Comparison of ENCODE assay signal across 16 cellular contexts in genomic region chr15:62927196-62927595, GRCh38.
"Had no signal": no experiment of that assay in that cellular context is flagged by ENCODE, and none has a peak within 500 bp of the region (broad histone marks: within the 10 kb centered on the region; RNA-seq: fewer than 3 reads in every experiment).

No MANE protein-coding gene starts in this region.

- H3K9me3 Mint-ChIP-seq: activated naive CD8-positive, alpha-beta T cell treated with anti-CD3 and anti-CD28 coated beads for 36 hours; activated T-cell treated with anti-CD3 and anti-CD28 coated beads, Interleukin-2, amount 50 U/mL, for 24 hours; mesothelial cell of epicardium; naive thymus-derived CD8-positive, alpha-beta T cell; neural progenitor cell; stimulated activated naive CD8-positive, alpha-beta T cell treated with anti-CD3 and anti-CD28 coated beads, Interleukin-15, amount 100 ng/mL, for 72 hours; T-cell had no signal

- H3K4me2 ChIP-seq: neural progenitor cell had no signal

- H3K9me3 ChIP-seq: left lung, tibial artery, vagina had no signal

- H3K4me3 ChIP-seq: coronary artery, left lung, neural progenitor cell, tibial artery, vagina had no signal

- DNase-seq: activated CD4-positive, alpha-beta T cell treated with anti-CD3 and anti-CD28 coated beads for 1 hour; activated naive CD4-positive, alpha-beta T cell treated with Interleukin-2 at 50 U/mL for 16 hours; activated naive CD8-positive, alpha-beta T cell treated with anti-CD3 and anti-CD28 coated beads for 36 hours; activated T-cell treated with anti-CD3 and anti-CD28 coated beads, Interleukin-2, amount 50 U/mL, for 24 hours; kidney; left lung; naive thymus-derived CD8-positive, alpha-beta T cell; stimulated activated CD4-positive, alpha-beta T cell treated with anti-CD3 and anti-CD28 coated beads, Interleukin-4, amount 100 ng/mL, for 24 hours; stimulated activated naive CD8-positive, alpha-beta T cell treated with anti-CD3 and anti-CD28 coated beads, Interleukin-15, amount 100 ng/mL, for 72 hours; T-cell; tibial artery had no signal

- H3K4me1 Mint-ChIP-seq: activated naive CD8-positive, alpha-beta T cell treated with anti-CD3 and anti-CD28 coated beads for 36 hours; naive thymus-derived CD8-positive, alpha-beta T cell; stimulated activated naive CD8-positive, alpha-beta T cell treated with anti-CD3 and anti-CD28 coated beads, Interleukin-15, amount 100 ng/mL, for 72 hours; T-cell had no signal

- H3K27me3 ChIP-seq: left lung, neural progenitor cell, tibial artery, vagina had no signal

- H3K9ac ChIP-seq: neural progenitor cell had no signal

- ATAC-seq: left lung; naive thymus-derived CD8-positive, alpha-beta T cell; stimulated activated naive CD8-positive, alpha-beta T cell treated with anti-CD3 and anti-CD28 coated beads, Interleukin-15, amount 100 ng/mL, for 72 hours; T-cell had no signal

- H3K36me3 Mint-ChIP-seq: activated naive CD8-positive, alpha-beta T cell treated with anti-CD3 and anti-CD28 coated beads for 36 hours; mesothelial cell of epicardium; naive thymus-derived CD8-positive, alpha-beta T cell; neural progenitor cell; T-cell had no signal

- H3K4me1 ChIP-seq: left lung, neural progenitor cell, vagina had no signal

- H3K36me3 ChIP-seq: left lung, neural progenitor cell, tibial artery, vagina had no signal

- H3K27ac Mint-ChIP-seq: activated naive CD8-positive, alpha-beta T cell treated with anti-CD3 and anti-CD28 coated beads for 36 hours; activated T-cell treated with anti-CD3 and anti-CD28 coated beads, Interleukin-2, amount 50 U/mL, for 24 hours; mesothelial cell of epicardium; naive thymus-derived CD8-positive, alpha-beta T cell; progenitor cell of endocrine pancreas; T-cell had no signal

- H3K27ac ChIP-seq: left lung, neural progenitor cell, vagina had no signal

- H3K4me3 Mint-ChIP-seq: activated naive CD8-positive, alpha-beta T cell treated with anti-CD3 and anti-CD28 coated beads for 36 hours; activated T-cell treated with anti-CD3 and anti-CD28 coated beads, Interleukin-2, amount 50 U/mL, for 24 hours; mesothelial cell of epicardium; naive thymus-derived CD8-positive, alpha-beta T cell; neural progenitor cell; stimulated activated naive CD8-positive, alpha-beta T cell treated with anti-CD3 and anti-CD28 coated beads, Interleukin-15, amount 100 ng/mL, for 72 hours; T-cell had no signal
